25 cellular contexts compared by ENCODE assay signal in the genomic region with DNA sequence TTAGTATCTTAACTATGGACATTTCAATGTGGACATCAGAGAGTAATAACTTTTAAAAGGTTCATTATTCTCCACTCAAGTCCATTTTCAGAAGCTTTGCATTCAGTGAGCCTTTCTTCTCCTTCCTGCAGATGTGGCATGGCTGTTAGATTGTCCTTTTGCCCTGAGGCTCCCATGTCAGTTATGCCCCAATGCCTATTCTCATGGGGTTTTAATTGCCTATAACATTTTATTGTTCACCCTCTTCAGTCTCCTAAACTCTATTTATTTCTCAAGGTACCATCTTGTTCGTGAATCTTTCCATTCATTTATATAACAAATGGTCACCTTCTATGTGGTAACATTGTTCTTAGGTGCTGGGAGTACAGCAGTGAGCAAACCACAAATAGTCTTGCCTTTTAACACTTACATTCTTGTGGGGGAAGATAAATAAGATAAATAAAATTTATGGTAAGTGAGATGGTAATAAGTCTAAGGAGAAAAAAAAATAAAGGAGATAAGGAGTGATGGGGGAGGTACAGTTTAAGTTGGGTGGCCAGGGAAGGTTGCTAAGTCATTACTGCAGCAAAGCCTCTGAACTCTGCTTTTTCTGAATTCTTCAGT.
"Had no signal": no experiment of that assay in that cellular context is flagged by ENCODE, and none has a peak within 500 bp of the region (broad histone marks: within the 10 kb centered on the region; RNA-seq: fewer than 3 reads in every experiment).

No MANE protein-coding gene starts in this region.

- H3K4me1 Mint-ChIP-seq: activated CD4-positive, alpha-beta memory T cell treated with anti-CD3 and anti-CD28 coated beads, Interleukin-2, amount 10 ng/mL, durations not matched to agents 7 days and 5 days; activated CD4-positive, alpha-beta T cell treated with anti-CD3 and anti-CD28 coated beads, Interleukin-2, amount 10 ng/mL, durations not matched to agents 7 days and 5 days; activated naive CD8-positive, alpha-beta T cell treated with anti-CD3 and anti-CD28 coated beads, Interleukin-2, amount 10 ng/mL, durations not matched to agents 7 days and 5 days; brain; T-cell had no signal

- H3K27ac ChIP-seq: adrenal gland, SK-N-MC had no signal

- H3K27me3 ChIP-seq: adrenal gland had no signal

- DNase-seq: activated B cell treated with CpG ODN at 0.5 μM for 24 hours; activated CD4-positive, alpha-beta memory T cell treated with anti-CD3 and anti-CD28 coated beads, Interleukin-2, amount 10 ng/mL, durations not matched to agents 7 days and 5 days; activated CD4-positive, alpha-beta T cell treated with anti-CD3 and anti-CD28 coated beads for 1 hour; activated CD4-positive, alpha-beta T cell treated with anti-CD3 and anti-CD28 coated beads, Interleukin-2, amount 10 ng/mL, durations not matched to agents 7 days and 5 days; activated naive CD4-positive, alpha-beta T cell treated with anti-CD3 and anti-CD28 coated beads, Interleukin-2, amount 50 U/mL, for 16 hours; activated naive CD8-positive, alpha-beta T cell treated with anti-CD3 and anti-CD28 coated beads, Interleukin-2, amount 10 ng/mL, durations not matched to agents 7 days and 5 days; activated T-cell treated with anti-CD3 and anti-CD28 coated beads for 4 hours; activated T-cell treated with anti-CD3 and anti-CD28 coated beads, Interleukin-2, amount 50 U/mL, for 48 hours; adrenal gland; aorta; Kasumi-1; NCI-H1048; NCI-H1694 treated with DMSO at 0.1 percent for 48 hours; NCI-H2029 treated with DMSO at 0.1 percent for 48 hours; NCI-H510A treated with DMSO at 0.1 percent for 48 hours; NCI-H748 treated with DMSO at 0.1 percent for 48 hours; RPMI8226; T-cell; T-helper 2 cell; T1000 had no signal

- H3K9me3 Mint-ChIP-seq: activated B cell treated with CpG ODN at 0.5 μM for 24 hours; activated CD4-positive, alpha-beta memory T cell treated with anti-CD3 and anti-CD28 coated beads, Interleukin-2, amount 10 ng/mL, durations not matched to agents 7 days and 5 days; activated CD4-positive, alpha-beta T cell treated with anti-CD3 and anti-CD28 coated beads, Interleukin-2, amount 10 ng/mL, durations not matched to agents 7 days and 5 days; activated naive CD8-positive, alpha-beta T cell treated with anti-CD3 and anti-CD28 coated beads, Interleukin-2, amount 10 ng/mL, durations not matched to agents 7 days and 5 days; activated T-helper 2 cell treated with anti-CD3 and anti-CD28 coated beads, Interferon-gamma antibody, Interleukin-2, Interleukin-4, amounts not matched to agents 10 μg/mL and 5 μg/mL and 100 μg/mL, durations not matched to agents 14 hours and 24 hours and 36 hours; brain; T-cell had no signal

- H3K9me3 ChIP-seq: adrenal gland had no signal

- H3K4me1 ChIP-seq: adrenal gland had no signal

- H3K36me3 ChIP-seq: adrenal gland had no signal

- H3K4me3 Mint-ChIP-seq: activated B cell treated with CpG ODN at 0.5 μM for 24 hours; activated CD4-positive, alpha-beta memory T cell treated with anti-CD3 and anti-CD28 coated beads, Interleukin-2, amount 10 ng/mL, durations not matched to agents 7 days and 5 days; activated CD4-positive, alpha-beta T cell treated with anti-CD3 and anti-CD28 coated beads, Interleukin-2, amount 10 ng/mL, durations not matched to agents 7 days and 5 days; activated naive CD8-positive, alpha-beta T cell treated with anti-CD3 and anti-CD28 coated beads, Interleukin-2, amount 10 ng/mL, durations not matched to agents 7 days and 5 days; brain; T-cell had no signal

- H3K4me3 ChIP-seq: adrenal gland, SK-N-MC had no signal

- H3K36me3 Mint-ChIP-seq: brain had no signal

- ATAC-seq: Panc1, Right ventricle myocardium inferior, T-cell had no signal

- H3K27ac Mint-ChIP-seq: activated B cell treated with CpG ODN at 0.5 μM for 24 hours; activated CD4-positive, alpha-beta memory T cell treated with anti-CD3 and anti-CD28 coated beads, Interleukin-2, amount 10 ng/mL, durations not matched to agents 7 days and 5 days; activated CD4-positive, alpha-beta T cell treated with anti-CD3 and anti-CD28 coated beads, Interleukin-2, amount 10 ng/mL, durations not matched to agents 7 days and 5 days; activated naive CD8-positive, alpha-beta T cell treated with anti-CD3 and anti-CD28 coated beads, Interleukin-2, amount 10 ng/mL, durations not matched to agents 7 days and 5 days; activated T-helper 2 cell treated with anti-CD3 and anti-CD28 coated beads, Interferon-gamma antibody, Interleukin-2, Interleukin-4, amounts not matched to agents 10 μg/mL and 5 μg/mL and 100 μg/mL, durations not matched to agents 14 hours and 24 hours and 36 hours; brain; T-cell had no signal

- H3K27me3 Mint-ChIP-seq: activated B cell treated with CpG ODN at 0.5 μM for 24 hours; activated CD4-positive, alpha-beta memory T cell treated with anti-CD3 and anti-CD28 coated beads, Interleukin-2, amount 10 ng/mL, durations not matched to agents 7 days and 5 days; activated CD4-positive, alpha-beta T cell treated with anti-CD3 and anti-CD28 coated beads, Interleukin-2, amount 10 ng/mL, durations not matched to agents 7 days and 5 days; activated naive CD8-positive, alpha-beta T cell treated with anti-CD3 and anti-CD28 coated beads, Interleukin-2, amount 10 ng/mL, durations not matched to agents 7 days and 5 days; T-cell had no signal
